9 cellular contexts compared by ENCODE assay signal in the genomic region with DNA sequence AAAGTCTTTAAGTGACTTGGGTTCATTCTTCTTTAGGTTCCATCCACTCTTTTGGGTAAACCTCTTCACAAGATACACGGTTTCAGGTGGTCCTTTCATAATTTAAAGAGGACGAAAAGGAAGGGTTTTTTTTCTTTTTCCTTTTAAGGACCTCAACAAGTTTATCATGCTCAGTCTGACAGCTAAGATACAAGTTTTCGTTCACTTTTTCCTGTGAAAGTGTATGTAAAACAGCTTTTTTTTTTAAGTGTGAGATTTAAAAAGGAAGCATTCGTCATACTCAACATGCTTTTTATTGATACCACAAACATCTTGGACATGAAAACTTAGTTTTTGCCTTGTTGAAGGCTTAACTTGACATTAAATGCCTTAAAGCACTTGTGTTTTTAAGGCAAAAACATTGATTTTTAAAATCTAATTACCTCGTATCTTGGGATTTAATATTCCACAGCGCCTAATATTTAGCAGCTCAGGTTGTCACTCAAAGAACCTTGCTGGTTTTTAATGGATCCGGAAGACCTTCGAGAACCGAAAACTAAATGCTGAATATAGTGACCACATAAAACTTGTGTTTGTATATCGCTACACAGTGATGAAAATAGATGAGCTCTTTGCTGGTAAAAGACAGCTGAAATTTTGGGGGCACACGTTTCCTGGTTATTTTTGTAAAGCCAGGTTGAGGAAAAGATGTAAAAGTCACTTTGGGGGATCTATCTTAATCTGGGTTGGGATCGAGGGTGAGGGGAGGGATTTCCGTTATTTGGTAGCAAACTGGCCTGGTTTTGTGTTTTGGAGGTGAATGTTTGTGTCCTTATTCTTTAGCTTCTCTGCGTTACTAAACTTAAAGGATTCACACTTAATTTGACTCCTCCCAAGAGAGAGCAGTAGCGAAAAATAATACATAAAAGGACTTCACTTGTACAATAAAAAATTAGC. TPM values are rescaled to one million over a fixed set of nuclear protein-coding genes. Genes with fewer than 3 reads are reported as not detected.
DNase-seq lines count a peak whose midpoint lies in the region; ATAC-seq and TF ChIP-seq lines count a peak whose summit lies in the region.
"Had no signal": no experiment of that assay in that cellular context is flagged by ENCODE, and none has a peak within 500 bp of the region (broad histone marks: within the 10 kb centered on the region; RNA-seq: fewer than 3 reads in every experiment).

No MANE protein-coding gene starts in this region.

- H3K18ac ChIP-seq in H9 (ENCODE audit: insufficient read length, low read depth, low read length) = no peak overlapping the region

- peaks cover 26 to 27% of the 10 kb centered on the region in 2 experiments for H3K4me1 Mint-ChIP-seq in H9

- no peak overlapping the region for H2BK120ac ChIP-seq in H9 (ENCODE audit: low read depth, low read length, poor library complexity, severe bottlenecking)

- H3K9me3 ChIP-seq in H9 (ENCODE audit: control insufficient read depth, low read depth, low read length) (no peaks in the 10 kb centered on the region), WERI-Rb-1 (ENCODE audit: severe bottlenecking) (no peaks in the 10 kb centered on the region), gastroesophageal sphincter (no peaks in the 10 kb centered on the region), skeletal muscle tissue (ENCODE audit: control insufficient read depth in 3 of 3, low read length in 3 of 3) (no peaks in the 10 kb centered on the region)

- TF ChIP-seq CTCF in H9 (conservative IDR thresholded peaks at IDR 0.05) (no peak), WERI-Rb-1 (IDR thresholded peaks at IDR 0.05; ENCODE audit: low read depth, low read length) (no peak), gastroesophageal sphincter (IDR thresholded peaks at IDR 0.05) (no peak)

- H3K27ac Mint-ChIP-seq in H9 = peak overlapping the region in 1 of 3 experiments; percentile 59; a peak in 2 of 7 replicates

- no peak overlapping the region for H3K56ac ChIP-seq in H9 (ENCODE audit: insufficient read length, low read depth, low read length)

- no CpG with 5 or more reads among the region's 15 CpGs for WGBS in H9 (ENCODE audit: extremely low coverage, insufficient read length, low lambda C conversion rate)
- WGBS in gastroesophageal sphincter (ENCODE audit: low coverage in 1 of 2), 2 donors = 2 to 7% methylated on average over 14 to 15 of the region's 15 CpGs

- H3K36me3 Mint-ChIP-seq in H9 (ENCODE audit: insufficient read depth in 1 of 3, low read depth in 3 of 3) = peaks cover 26 to 52% (median 40%) of the 10 kb centered on the region in 3 experiments

- H3T11ph ChIP-seq in H9 (ENCODE audit: low read length) = no peak overlapping the region

- peaks cover 2% of the 10 kb centered on the region; the same call in 1 of the 2 replicates for H3K4me1 ChIP-seq in H9 (ENCODE audit: insufficient read depth, low read length)
- peaks cover 7 to 56% (median 9%) of the 10 kb centered on the region in 3 donors for H3K4me1 ChIP-seq in gastroesophageal sphincter
- peaks cover 9 to 41% (median 17%) of the 10 kb centered on the region in 3 donors for H3K4me1 ChIP-seq in skeletal muscle tissue (ENCODE audit: control insufficient read depth in 3 of 3, insufficient read depth in 3 of 3, low read length in 3 of 3)

- H3K23me2 ChIP-seq in H9 (ENCODE audit: insufficient read length, low read depth, low read length, poor library complexity, severe bottlenecking) = peaks cover 7% of the 10 kb centered on the region

- H4K5ac ChIP-seq in H9 (ENCODE audit: insufficient read length, low read depth, low read length) = no peak overlapping the region

- no peak for TF ChIP-seq EP300 in gastroesophageal sphincter (IDR thresholded peaks at IDR 0.05)

- no peak overlapping the region for H3K23ac ChIP-seq in H9 (ENCODE audit: insufficient read length, low read depth, low read length)

- H3K79me2 ChIP-seq in H9 (ENCODE audit: insufficient read depth, low read length) = peaks cover 40% of the 10 kb centered on the region

- no peak overlapping the region for H2BK12ac ChIP-seq in H9 (ENCODE audit: insufficient read length, low read depth, low read length)

- peaks cover 2 to 5% of the 10 kb centered on the region in 2 experiments; a peak in 4 of 5 replicates for H3K9me3 Mint-ChIP-seq in H9

- no peaks in the 10 kb centered on the region for H4K20me1 ChIP-seq in H9 (ENCODE audit: control insufficient read depth, insufficient read depth, insufficient read length)

- peak overlapping the region; percentile 100 for H3K4me3 ChIP-seq in WERI-Rb-1 (ENCODE audit: low read depth, low read length)
- H3K4me3 ChIP-seq in gastroesophageal sphincter = peak overlapping the region; percentile 88 to 89
- peak overlapping the region; percentile 95 to 99 (median 96) for H3K4me3 ChIP-seq in skeletal muscle tissue (ENCODE audit: low read length in 3 of 3)

- peak overlapping the region; percentile 100 for H3K4me3 Mint-ChIP-seq in H9

- no peak for TF ChIP-seq POLR2A in gastroesophageal sphincter (IDR thresholded peaks at IDR 0.05)

- ATAC-seq in gastroesophageal sphincter = no peak
- no peak for ATAC-seq in HG03378 (IDR thresholded peaks at IDR 0.05; ENCODE audit: unreplicated experiment)

- H3K27me3 ChIP-seq in H9 (ENCODE audit: insufficient read depth, low read length) (no peaks in the 10 kb centered on the region), WERI-Rb-1 (ENCODE audit: insufficient read depth, low read depth, severe bottlenecking) (no peaks in the 10 kb centered on the region), gastroesophageal sphincter (no peaks in the 10 kb centered on the region), skeletal muscle tissue (ENCODE audit: control insufficient read depth in 3 of 3, insufficient read depth in 3 of 3, low read length in 3 of 3) (no peaks in the 10 kb centered on the region)

- H2BK5ac ChIP-seq in H9 (ENCODE audit: insufficient read length, low read length) = no peak overlapping the region

- H4K8ac ChIP-seq in H9 (replicated peaks; ENCODE audit: insufficient read length, low read depth, low read length) = no peak overlapping the region

- DNase-seq in H9 (no peak), WERI-Rb-1 (no peak), SW 1271 (lab: John Stamatoyannopoulos, UW) (no peak), NCI-H82 treated with DMSO at 0.1 percent for 48 hours (lab: John Stamatoyannopoulos, UW; ENCODE audit: unreplicated experiment) (no peak)
- DNase-seq in activated CD8-positive, alpha-beta memory T cell treated with anti-CD3 and anti-CD28 coated beads, Interleukin-2, amount 50 U/mL, for 48 hours = no peak
- DNase-seq: stimulated activated naive CD4-positive, alpha-beta T cell treated with Interleukin-2 at 50 U/mL for 16 hours had no signal

- H3K27me3 Mint-ChIP-seq in H9 (ENCODE audit: low read depth) = no peaks in the 10 kb centered on the region

- H2BK15ac ChIP-seq in H9 (ENCODE audit: low read depth, low read length) = no peak overlapping the region

- H3K36me3 ChIP-seq in WERI-Rb-1 (peaks cover 56% of the 10 kb centered on the region), gastroesophageal sphincter (peaks cover 0 to 3% of the 10 kb centered on the region in 2 donors), skeletal muscle tissue (ENCODE audit: control insufficient read depth in 3 of 3, insufficient read depth in 3 of 3, low read length in 3 of 3) (peaks cover 0 to 5% (median 0%) of the 10 kb centered on the region in 3 donors)

- H4K91ac ChIP-seq in H9 (ENCODE audit: insufficient read length, low read depth, low read length) = no peak overlapping the region

- H2AFZ ChIP-seq in H9 (ENCODE audit: low read length) = no peak overlapping the region

- H2AK5ac ChIP-seq in H9 (ENCODE audit: insufficient read length, low read length) = no peak overlapping the region

- peak overlapping the region; percentile 33 for H3K4me2 ChIP-seq in H9 (ENCODE audit: insufficient read depth, insufficient read length, low read length)

- no peak overlapping the region for H2BK20ac ChIP-seq in H9 (ENCODE audit: low read depth, low read length, poor library complexity, severe bottlenecking)

- H3K79me1 ChIP-seq in H9 (ENCODE audit: insufficient read depth, low read depth, low read length, poor library complexity, severe bottlenecking) = no peaks in the 10 kb centered on the region

- H3K4ac ChIP-seq in H9 (ENCODE audit: low read depth, low read length) = no peak overlapping the region

- H3K9ac ChIP-seq in H9 (ENCODE audit: extremely low read depth, insufficient read length, low read length) (peak overlapping the region; percentile 33), skeletal muscle tissue (ENCODE audit: low read depth in 1 of 3, low read length in 3 of 3) (peak overlapping the region; percentile 100)

- H3K27ac ChIP-seq in H9 (ENCODE audit: insufficient read length, low read depth, low read length) (no peak overlapping the region), WERI-Rb-1 (no peak overlapping the region), gastroesophageal sphincter (peak overlapping the region in 3 of 4 donors; percentile 18 to 99 (median 99)), skeletal muscle tissue (ENCODE audit: low read depth, low read length) (peak overlapping the region; percentile 100)

- no peak overlapping the region for H3K14ac ChIP-seq in H9 (ENCODE audit: insufficient read depth, low read length)

RNA-seq across cellular contexts. Expression of a gene that starts 2.3 kb away (rescaled TPM):
- total RNA-seq in H9 (2021) = 47.4 and 50.9 TPM in 2 replicates
- total RNA-seq in gastroesophageal sphincter = 10 to 100 TPM; 32.2 to 91.7 (median 60.6) TPM
- total RNA-seq in skeletal muscle tissue = 30.3 TPM

RNA-seq across cellular contexts. Expression of a gene that starts 34.3 kb away (rescaled TPM):
- total RNA-seq in H9 (2021) (4.9 and 5.1 TPM in 2 replicates), gastroesophageal sphincter (10 to 100 TPM in 3 of 4 donors, 1 to 10 TPM in 1; 9.3 to 13.3 (median 13.2) TPM), skeletal muscle tissue (4.2 TPM)

Comparison
In these comparisons a context has a peak if more than half of its experiments do, and no peak if none do; other contexts are left out.
1. H3K27ac ChIP-seq: peak in gastroesophageal sphincter (3 of 4) and skeletal muscle tissue (single experiment); none in H9 (single experiment) and WERI-Rb-1 (single experiment).
2. Peak in every context shown above with its lines, with median percentiles within 50 percentile points of each other: H3K4me3 ChIP-seq.